32 cellular contexts compared by ENCODE assay signal in the genomic region with DNA sequence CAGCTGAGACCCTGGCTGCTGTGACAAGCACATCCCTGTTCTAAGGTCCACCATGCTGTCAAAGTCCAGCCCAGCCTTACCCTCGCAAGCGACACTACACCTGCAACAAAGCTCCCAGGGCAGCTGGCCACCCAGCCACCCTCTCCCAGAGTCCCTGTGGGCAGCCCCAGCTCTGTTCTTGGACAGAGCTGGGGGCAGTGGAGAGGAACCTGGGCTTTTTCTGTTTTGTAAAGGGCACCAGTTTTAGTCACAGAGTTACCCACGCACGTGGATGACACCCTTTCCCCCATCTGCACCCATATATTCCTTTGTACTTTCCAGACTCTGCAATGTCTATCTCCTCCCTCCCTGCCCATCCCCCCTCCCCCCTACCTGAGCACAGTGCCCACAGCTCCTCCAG. TPM values are rescaled to one million over a fixed set of nuclear protein-coding genes. Genes with fewer than 3 reads are reported as not detected.
DNase-seq lines count a peak whose midpoint lies in the region; ATAC-seq, FAIRE-seq and TF ChIP-seq lines count a peak whose summit lies in the region.
"Had no signal": no experiment of that assay in that cellular context is flagged by ENCODE, and none has a peak within 500 bp of the region (broad histone marks: within the 10 kb centered on the region; RNA-seq: fewer than 3 reads in every experiment).

No MANE protein-coding gene starts in this region.

- in situ Hi-C loops in HepG2 (cut with HindIII; ENCODE audit: extremely low pct_ligation_motif_present, low pct_unique_long_range_greater_than_20kb) (no loop called here), Panc1 (cut with HindIII; ENCODE audit: low pct_unique_long_range_greater_than_20kb, low sequenced_read_pairs) (no loop called here)

- H3K36me3 ChIP-seq in HepG2 (replicated peaks in 1 of 2; ENCODE audit: control insufficient read depth in 1 of 2, insufficient read depth in 2 of 2, low read length in 2 of 2) (no peaks in the 10 kb centered on the region), right lobe of liver (no peaks in the 10 kb centered on the region), Panc1 (ENCODE audit: control insufficient read depth, insufficient read depth, low read length) (no peaks in the 10 kb centered on the region), RWPE2 (ENCODE audit: low read depth) (no peaks in the 10 kb centered on the region)
- H3K36me3 ChIP-seq: BE2C, BLaER1 had no signal

- H3K4me1 ChIP-seq in HepG2 (ENCODE audit: insufficient read depth, low read length) (no peaks in the 10 kb centered on the region), right lobe of liver (no peaks in the 10 kb centered on the region), Panc1 (ENCODE audit: control insufficient read depth, insufficient read depth, low read length) (no peaks in the 10 kb centered on the region), RWPE2 (ENCODE audit: insufficient read depth, poor library complexity, severe bottlenecking) (no peaks in the 10 kb centered on the region)
- H3K4me1 ChIP-seq: BE2C had no signal

- H3K27ac ChIP-seq in HepG2 (ENCODE audit: extremely low read length, insufficient read depth, low read length): no peak overlapping the region
- H3K27ac ChIP-seq in right lobe of liver: no peak overlapping the region
- H3K27ac ChIP-seq in Panc1 (ENCODE audit: low read length): no peak overlapping the region
- no peak overlapping the region for H3K27ac ChIP-seq in RWPE2 (ENCODE audit: poor library complexity, severe bottlenecking)
- H3K27ac ChIP-seq: BLaER1 had no signal

- H3K27me3 ChIP-seq in HepG2 (ENCODE audit: control insufficient read depth in 1 of 2, insufficient read depth in 2 of 2, low read length in 2 of 2) (peaks cover 1 to 19% of the 10 kb centered on the region in 2 experiments; a peak in 3 of 5 replicates), right lobe of liver (no peaks in the 10 kb centered on the region), Panc1 (ENCODE audit: control insufficient read depth, insufficient read depth, low read length) (no peaks in the 10 kb centered on the region), RWPE2 (ENCODE audit: insufficient read depth, poor library complexity, severe bottlenecking) (no peaks in the 10 kb centered on the region)
- H3K27me3 ChIP-seq: BE2C, BLaER1 had no signal

- no peaks in the 10 kb centered on the region for H3K9me3 Mint-ChIP-seq in stimulated activated naive B cell treated with anti-CD40 and anti-IgM and Interleukin-4, amounts not matched to agents 10 μg/mL and 1 μg/mL and 100 μg/mL, for 72 hours
- H3K9me3 Mint-ChIP-seq: CD14-positive monocyte; CD4-positive, alpha-beta memory T cell; CD8-positive, alpha-beta memory T cell had no signal

- H3K9ac ChIP-seq in HepG2 (ENCODE audit: insufficient read depth, low read depth, low read length): no peak overlapping the region
- H3K9ac ChIP-seq: BLaER1 had no signal

- no peaks in the 10 kb centered on the region for H4K20me1 ChIP-seq in HepG2 (ENCODE audit: insufficient read depth, low read length)
- H4K20me1 ChIP-seq: BLaER1 had no signal

- peak; percentile 36; the same call in 2 of the 3 replicates for ATAC-seq in HepG2
- no peak for ATAC-seq in right lobe of liver
- 0 out of 2 replicates have a peak, but pooled peaks have one; percentile 17 for ATAC-seq in Panc1
- ATAC-seq in RWPE2 (ENCODE audit: low read depth): no peak
- ATAC-seq in stimulated activated naive B cell treated with anti-CD40 and anti-IgM and Interleukin-4, amounts not matched to agents 10 μg/mL and 1 μg/mL and 100 μg/mL, for 72 hours (replicated peaks): peak; percentile 55 to 59
- no peak for ATAC-seq in GM19467 (IDR thresholded peaks at IDR 0.05; ENCODE audit: unreplicated experiment)
- ATAC-seq in GM21381 (IDR thresholded peaks at IDR 0.05; ENCODE audit: unreplicated experiment): no peak
- ATAC-seq in HG02571 (IDR thresholded peaks at IDR 0.05; ENCODE audit: unreplicated experiment): no peak
- ATAC-seq: GM12878 had no signal

- H3K4me3 Mint-ChIP-seq in stimulated activated naive B cell treated with anti-CD40 and anti-IgM and Interleukin-4, amounts not matched to agents 10 μg/mL and 1 μg/mL and 100 μg/mL, for 72 hours: no peak overlapping the region
- H3K4me3 Mint-ChIP-seq: CD14-positive monocyte; CD4-positive, alpha-beta memory T cell; CD4-positive, CD25-positive, alpha-beta regulatory T cell; CD8-positive, alpha-beta memory T cell had no signal

- POLR2A ChIA-PET in HepG2 (lab: Yijun Ruan, JAX): no interaction called here
- POLR2A ChIA-PET in Panc1 (lab: Charles Lee): no interaction called here

- H3K79me2 ChIP-seq in HepG2 (ENCODE audit: insufficient read depth, low read length): no peaks in the 10 kb centered on the region

- peaks cover 10 to 12% of the 10 kb centered on the region in 2 donors for H3K27me3 Mint-ChIP-seq in stimulated activated naive B cell treated with anti-CD40 and anti-IgM and Interleukin-4, amounts not matched to agents 10 μg/mL and 1 μg/mL and 100 μg/mL, for 72 hours

- no peak for DNase-seq in HepG2 (ENCODE audit: low spot score)
- DNase-seq in right lobe of liver: no peak
- no peak for DNase-seq in Panc1 (ENCODE audit: low read depth, low spot score)
- peak; percentile 66 for DNase-seq in RWPE2 (ENCODE audit: low spot score)
- no peak for DNase-seq in stimulated activated naive B cell treated with anti-CD40 and anti-IgM and Interleukin-4, amounts not matched to agents 10 μg/mL and 1 μg/mL and 100 μg/mL, for 72 hours
- DNase-seq: 8988T; ACHN; BE2C; C1 segment of cervical spinal cord; CD4-positive, alpha-beta memory T cell; CD4-positive, CD25-positive, alpha-beta regulatory T cell; CD8-positive, alpha-beta memory T cell; COR-L47; DMS 273 treated with DMSO at 0.1 percent for 48 hours; DMS153; DMS53; DMS79; DND-41; EL; GDM1 had no signal

- H3K9me3 ChIP-seq in HepG2 (ENCODE audit: low read length) (no peaks in the 10 kb centered on the region), right lobe of liver (no peaks in the 10 kb centered on the region), Panc1 (ENCODE audit: control insufficient read depth, insufficient read depth, low read depth, low read length) (no peaks in the 10 kb centered on the region), RWPE2 (ENCODE audit: severe bottlenecking) (no peaks in the 10 kb centered on the region)
- H3K9me3 ChIP-seq: BE2C, BLaER1 had no signal

- no peak for FAIRE-seq in HepG2 (lab: Jason Lieb, UNC)
- FAIRE-seq: A204.1, GM12878, GM12892, GM18507 had no signal

- no peak overlapping the region for H3K4me2 ChIP-seq in HepG2 (ENCODE audit: low read depth, low read length)

- H3K4me3 ChIP-seq in HepG2 (replicated peaks in 1 of 3; ENCODE audit: insufficient read depth in 1 of 3, low read depth in 2 of 3, low read length in 3 of 3) (no peak overlapping the region), right lobe of liver (no peak overlapping the region), Panc1 (ENCODE audit: low read depth in 2 of 2, low read length in 2 of 2) (no peak overlapping the region), RWPE2 (ENCODE audit: severe bottlenecking) (no peak overlapping the region)
- H3K4me3 ChIP-seq: BLaER1, GM12878 had no signal

- BruUV-seq in HepG2 (replicated peaks; lab: Mats Ljungman, UMichigan) (no TSS peak), Panc1 (replicated peaks; lab: Mats Ljungman, UMichigan) (no TSS peak)

- TF ChIP-seq POLR2A in HepG2 (IDR thresholded peaks at IDR 0.05; ENCODE audit: insufficient read depth in 1 of 2, low read depth in 2 of 2, low read length in 2 of 2) (no peak), right lobe of liver (IDR thresholded peaks at IDR 0.05) (no peak)

- H2AFZ ChIP-seq in HepG2 (ENCODE audit: low read length): no peak overlapping the region

- CTCF ChIA-PET in HepG2 (lab: Yijun Ruan, JAX; ENCODE audit: low intra/inter-chr PET ratio, low total read pairs): no interaction called here
- CTCF ChIA-PET in Panc1 (lab: Charles Lee): no interaction called here

- TF ChIP-seq EP300 in HepG2 (IDR thresholded peaks at IDR 0.05; ENCODE audit: low read depth in 2 of 2, low read length in 2 of 2): no peak
- TF ChIP-seq EP300 in HepG2 (CRISPR knock-in tag; IDR thresholded peaks at IDR 0.05; ENCODE audit: borderline replicate concordance): no peak

- TF ChIP-seq CTCF in HepG2 (CRISPR knock-in tag; IDR thresholded peaks at IDR 0.05): no peak
- TF ChIP-seq CTCF in right lobe of liver (IDR thresholded peaks at IDR 0.05): no peak
- no peak for TF ChIP-seq CTCF in Panc1 (IDR thresholded peaks at IDR 0.05)
- no peak for TF ChIP-seq CTCF in RWPE2 (IDR thresholded peaks at IDR 0.05; ENCODE audit: poor library complexity, severe bottlenecking)

- peaks cover 4 to 10% of the 10 kb centered on the region in 2 donors for H3K4me1 Mint-ChIP-seq in stimulated activated naive B cell treated with anti-CD40 and anti-IgM and Interleukin-4, amounts not matched to agents 10 μg/mL and 1 μg/mL and 100 μg/mL, for 72 hours
- H3K4me1 Mint-ChIP-seq: CD14-positive monocyte; CD4-positive, alpha-beta memory T cell; CD8-positive, alpha-beta memory T cell had no signal

- 46% methylated on average over 2 of the region's 4 CpGs for WGBS in HepG2 (ENCODE audit: low lambda C conversion rate)
- no CpG with 5 or more reads among the region's 4 CpGs for WGBS in right lobe of liver (ENCODE audit: insufficient coverage, low coverage, low lambda C conversion rate, missing lambda C conversion rate)

- H3K36me3 Mint-ChIP-seq in stimulated activated naive B cell treated with anti-CD40 and anti-IgM and Interleukin-4, amounts not matched to agents 10 μg/mL and 1 μg/mL and 100 μg/mL, for 72 hours: no peaks in the 10 kb centered on the region
- H3K36me3 Mint-ChIP-seq: CD14-positive monocyte; CD4-positive, alpha-beta memory T cell; CD4-positive, CD25-positive, alpha-beta regulatory T cell; CD8-positive, alpha-beta memory T cell had no signal

- intact Hi-C loops in HepG2 (cut with micrococcal nuclease; ENCODE audit: unreplicated experiment): no loop called here
- intact Hi-C loops in right lobe of liver (cut with DNase I): no loop called here
- intact Hi-C loops in Panc1 (cut with micrococcal nuclease; ENCODE audit: unreplicated experiment): no loop called here

- TF ChIP-seq RAD21 in HepG2 (CRISPR knock-in tag; IDR thresholded peaks at IDR 0.05): no peak

- no peak overlapping the region for H3K27ac Mint-ChIP-seq in stimulated activated naive B cell treated with anti-CD40 and anti-IgM and Interleukin-4, amounts not matched to agents 10 μg/mL and 1 μg/mL and 100 μg/mL, for 72 hours
- H3K27ac Mint-ChIP-seq: CD14-positive monocyte; CD4-positive, CD25-positive, alpha-beta regulatory T cell; CD8-positive, alpha-beta memory T cell had no signal

RNA-seq across cellular contexts. Expression of a gene that starts 38.9 kb away (rescaled TPM):
- total RNA-seq in HepG2 (2016; rRNA removed; fragmentation: Illumina TruSeq; extraction: Trizol) (not detected in 2 replicates), right lobe of liver (under 1 TPM in 1 of 6 experiments, not detected in 5; 0.07 TPM), Panc1 (2021; ENCODE audit: unreplicated experiment) (0.03 TPM)
- not detected in 2 replicates for total RNA-seq in HepG2 (2016; cell fraction: cytosol; rRNA removed; fragmentation: Illumina TruSeq; extraction: Trizol; ENCODE audit: low read depth)
- not detected in 2 replicates for total RNA-seq in HepG2 (2016; cell fraction: insoluble cytoplasmic fraction; rRNA removed; fragmentation: Illumina TruSeq; extraction: Trizol)
- total RNA-seq in HepG2 (2016; cell fraction: membrane; rRNA removed; fragmentation: Illumina TruSeq; extraction: Trizol): not detected in 2 replicates
- total RNA-seq in HepG2 (2016; cell fraction: nucleus; rRNA removed; fragmentation: Illumina TruSeq; extraction: Trizol): not detected in 2 replicates
- polyA plus RNA-seq in HepG2 (2011; rRNA removed): not detected in 2 replicates
- not detected in 2 replicates for polyA plus RNA-seq in HepG2 (2011; cell fraction: cytosol; rRNA removed)
- not detected in 2 replicates for polyA plus RNA-seq in HepG2 (2011; cell fraction: nucleus; rRNA removed)
- polyA plus RNA-seq in HepG2 (2012): not detected in 2 replicates
- not detected in 2 replicates for polyA plus RNA-seq in HepG2 (2016; cell fraction: cytosol; fragmentation: Illumina TruSeq; extraction: Trizol; ENCODE audit: low read depth)
- polyA plus RNA-seq in HepG2 (2016; cell fraction: insoluble cytoplasmic fraction; fragmentation: Illumina TruSeq; extraction: Trizol; ENCODE audit: low read depth): not detected in 2 replicates
- polyA plus RNA-seq in HepG2 (2016; cell fraction: membrane; fragmentation: Illumina TruSeq; extraction: Trizol; ENCODE audit: low read depth): not detected in 2 replicates
- polyA plus RNA-seq in HepG2 (2016; cell fraction: nucleus; fragmentation: Illumina TruSeq; extraction: Trizol; ENCODE audit: insufficient read depth, low read depth): not detected in 2 replicates
- polyA minus RNA-seq in HepG2 (2011; rRNA and poly(A)+ RNA removed; ENCODE audit: low replicate concordance): not detected in 2 replicates
- polyA minus RNA-seq in HepG2 (2011; cell fraction: cytosol; rRNA and poly(A)+ RNA removed): not detected in 2 replicates
- polyA minus RNA-seq in HepG2 (2011; cell fraction: nucleus; rRNA and poly(A)+ RNA removed): not detected in 2 replicates
- 0.05 TPM for polyA plus RNA-seq in Panc1 (2012; ENCODE audit: insufficient read length)
- total RNA-seq: A673; CD4-positive, alpha-beta memory T cell; CD4-positive, CD25-positive, alpha-beta regulatory T cell; CD8-positive, alpha-beta memory T cell; Daoy; G401; GM12878 had no signal
- polyA plus RNA-seq: CD14-positive monocyte; CD8-positive, alpha-beta memory T cell; GM12878 had no signal

RNA-seq across cellular contexts. Expression of a gene that starts 53.2 kb away (rescaled TPM):
- not detected in 2 replicates for total RNA-seq in HepG2 (2016; rRNA removed; fragmentation: Illumina TruSeq; extraction: Trizol)
- total RNA-seq in HepG2 (2016; cell fraction: cytosol; rRNA removed; fragmentation: Illumina TruSeq; extraction: Trizol; ENCODE audit: low read depth): not detected in 2 replicates
- 0.04 TPM in 1 of 2 replicates, not detected in the other for total RNA-seq in HepG2 (2016; cell fraction: insoluble cytoplasmic fraction; rRNA removed; fragmentation: Illumina TruSeq; extraction: Trizol)
- not detected in 2 replicates for total RNA-seq in HepG2 (2016; cell fraction: membrane; rRNA removed; fragmentation: Illumina TruSeq; extraction: Trizol)
- not detected in 2 replicates for total RNA-seq in HepG2 (2016; cell fraction: nucleus; rRNA removed; fragmentation: Illumina TruSeq; extraction: Trizol)
- polyA plus RNA-seq in HepG2 (2011; rRNA removed): 0.07 and 0.09 TPM in 2 replicates
- polyA plus RNA-seq in HepG2 (2011; cell fraction: cytosol; rRNA removed): 0.13 TPM in 1 of 2 replicates, not detected in the other
- polyA plus RNA-seq in HepG2 (2011; cell fraction: nucleus; rRNA removed): 0.14 and 0.19 TPM in 2 replicates
- 0.05 TPM in 1 of 2 replicates, not detected in the other for polyA plus RNA-seq in HepG2 (2012)
- polyA plus RNA-seq in HepG2 (2016; cell fraction: cytosol; fragmentation: Illumina TruSeq; extraction: Trizol; ENCODE audit: low read depth): not detected in 2 replicates
- polyA plus RNA-seq in HepG2 (2016; cell fraction: insoluble cytoplasmic fraction; fragmentation: Illumina TruSeq; extraction: Trizol; ENCODE audit: low read depth): not detected in 2 replicates
- not detected in 2 replicates for polyA plus RNA-seq in HepG2 (2016; cell fraction: membrane; fragmentation: Illumina TruSeq; extraction: Trizol; ENCODE audit: low read depth)
- polyA plus RNA-seq in HepG2 (2016; cell fraction: nucleus; fragmentation: Illumina TruSeq; extraction: Trizol; ENCODE audit: insufficient read depth, low read depth): not detected in 2 replicates
- 0.06 TPM in 1 of 2 replicates, not detected in the other for polyA minus RNA-seq in HepG2 (2011; rRNA and poly(A)+ RNA removed; ENCODE audit: low replicate concordance)
- polyA minus RNA-seq in HepG2 (2011; cell fraction: cytosol; rRNA and poly(A)+ RNA removed): not detected in 2 replicates
- not detected in 2 replicates for polyA minus RNA-seq in HepG2 (2011; cell fraction: nucleus; rRNA and poly(A)+ RNA removed)
- total RNA-seq in right lobe of liver: 1 to 10 TPM in 1 of 6 experiments, under 1 TPM in 4, not detected in 1; 0.12 to 1.2 (median 0.25) TPM
- total RNA-seq in Panc1 (2021; ENCODE audit: unreplicated experiment): 168 TPM
- polyA plus RNA-seq in Panc1 (2012; ENCODE audit: insufficient read length): 158 TPM

Comparison
In these comparisons a context has a peak if more than half of its experiments do, and no peak if none do; other contexts are left out.
1. ATAC-seq: peak in HepG2 (single experiment), Panc1 (single experiment) and stimulated activated naive B cell treated with anti-CD40 and anti-IgM and Interleukin-4, amounts not matched to agents 10 μg/mL and 1 μg/mL and 100 μg/mL, for 72 hours (2 of 2); none in right lobe of liver (0 of 4), RWPE2 (single experiment), GM19467 (single experiment), GM21381 (single experiment) and HG02571 (single experiment).
2. RNA of a gene that starts 53.2 kb away (total RNA-seq): 168 TPM in Panc1 (single experiment); 0.12 to 1.2 TPM in right lobe of liver and 0.04 TPM in HepG2; every median in the first group is over 10 times any median in the second.